ENCODE assay signal across 29 cellular contexts in the genomic region with DNA sequence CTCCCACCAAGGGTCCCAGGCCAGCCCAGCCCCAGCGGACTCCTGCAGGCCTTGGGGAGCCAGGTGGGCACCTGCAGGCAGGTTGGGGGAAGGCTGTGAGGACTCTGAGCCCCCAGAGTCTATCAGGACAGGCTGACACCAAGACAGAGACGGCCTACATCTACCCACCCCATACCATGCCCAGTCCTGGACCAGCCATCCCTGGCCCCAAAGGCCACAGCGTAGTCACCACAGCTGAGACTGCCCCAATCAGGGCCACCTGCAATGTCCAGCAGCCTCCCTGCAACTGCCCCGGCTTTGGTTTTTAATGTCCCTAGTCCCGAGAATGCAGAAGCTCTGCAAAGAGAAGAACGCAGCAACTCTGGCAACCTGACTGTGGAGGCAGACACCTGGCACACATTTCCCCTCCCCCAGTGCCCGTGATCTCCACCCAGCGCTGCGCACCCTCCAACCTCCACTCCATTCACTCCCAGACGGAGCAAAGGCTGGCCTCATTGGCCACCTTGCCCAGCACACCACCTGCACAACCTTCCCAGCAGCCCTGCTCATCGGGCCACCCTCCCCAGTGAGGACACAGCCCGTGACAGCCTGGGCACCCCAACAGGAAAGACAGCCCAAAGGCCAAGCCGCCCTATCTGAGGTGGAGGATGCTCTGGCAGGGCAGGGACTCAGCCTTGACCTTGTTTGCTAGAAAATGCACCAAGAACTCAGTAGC. TPM values are rescaled to one million over a fixed set of nuclear protein-coding genes. Genes with fewer than 3 reads are reported as not detected.
"Had no signal": no experiment of that assay in that cellular context is flagged by ENCODE, and none has a peak within 500 bp of the region (broad histone marks: within the 10 kb centered on the region; RNA-seq: fewer than 3 reads in every experiment).

No MANE protein-coding gene starts in this region.

- H3K9me3 Mint-ChIP-seq: activated B cell treated with CpG ODN at 0.5 μM for 24 hours; activated CD8-positive, alpha-beta T cell treated with anti-CD3 and anti-CD28 coated beads for 36 hours; activated naive CD4-positive, alpha-beta T cell treated with anti-CD3 and anti-CD28 coated beads, Interleukin-2, amount 50 U/mL, for 24 hours; activated naive CD8-positive, alpha-beta T cell treated with anti-CD3 and anti-CD28 coated beads, Interleukin-2, amount 50 U/mL, for 24 hours; activated T-cell treated with anti-CD3 and anti-CD28 coated beads, Interleukin-2, amount 50 U/mL, for 4 hours; activated T-helper 17 cell treated with anti-CD3 and anti-CD28 coated beads, Interleukin-2, amount 50 U/mL, for 72 hours; central memory CD8-positive, alpha-beta T cell; natural killer cell treated with Interleukin-12 subunit alpha and Interleukin-12 subunit beta and Interleukin-15 and Interleukin-18, amount 100 ng/mL, for 72 hours; T-cell; type B pancreatic cell had no signal

- H3K36me3 Mint-ChIP-seq: activated naive CD4-positive, alpha-beta T cell treated with anti-CD3 and anti-CD28 coated beads, Interleukin-2, amount 50 U/mL, for 24 hours; natural killer cell treated with Interleukin-12 subunit alpha and Interleukin-12 subunit beta and Interleukin-15 and Interleukin-18, amount 100 ng/mL, for 72 hours; T-cell; type B pancreatic cell had no signal

- H3K9me3 ChIP-seq: breast epithelium, esophagus squamous epithelium, mucosa of descending colon, ovary, prostate gland, thoracic aorta had no signal

- H3K4me3 Mint-ChIP-seq: activated B cell treated with CpG ODN at 0.5 μM for 24 hours; activated CD8-positive, alpha-beta T cell treated with anti-CD3 and anti-CD28 coated beads for 36 hours; activated naive CD4-positive, alpha-beta T cell treated with anti-CD3 and anti-CD28 coated beads, Interleukin-2, amount 50 U/mL, for 24 hours; activated naive CD8-positive, alpha-beta T cell treated with anti-CD3 and anti-CD28 coated beads, Interleukin-2, amount 50 U/mL, for 24 hours; activated T-cell treated with anti-CD3 and anti-CD28 coated beads, Interleukin-2, amount 50 U/mL, for 4 hours; activated T-helper 17 cell treated with anti-CD3 and anti-CD28 coated beads, Interleukin-2, amount 50 U/mL, for 72 hours; central memory CD8-positive, alpha-beta T cell; natural killer cell treated with Interleukin-12 subunit alpha and Interleukin-12 subunit beta and Interleukin-15 and Interleukin-18, amount 100 ng/mL, for 72 hours; T-cell; type B pancreatic cell had no signal

- H3K36me3 ChIP-seq: breast epithelium, esophagus squamous epithelium, ovary, prostate gland, thoracic aorta had no signal

- DNase-seq: activated B cell treated with CpG ODN at 0.5 μM for 24 hours; activated CD4-positive, alpha-beta T cell treated with anti-CD3 and anti-CD28 coated beads, Interleukin-2, amount 50 U/mL, for 1 hour; activated CD8-positive, alpha-beta T cell treated with anti-CD3 and anti-CD28 coated beads for 36 hours; activated gamma-delta T cell treated with Interleukin-2 at 50 U/mL for 16 hours; activated naive CD8-positive, alpha-beta T cell treated with anti-CD3 and anti-CD28 coated beads, Interleukin-2, amount 50 U/mL, for 24 hours; activated T-cell treated with anti-CD3 and anti-CD28 coated beads, Interleukin-2, amount 50 U/mL, for 4 hours; amygdala; dermis blood vessel endothelial cell; effector CD4-positive, alpha-beta T cell; esophagus squamous epithelium; foreskin melanocyte; retina; stimulated activated naive CD8-positive, alpha-beta T cell treated with anti-CD3 and anti-CD28 coated beads, Interleukin-15, Interleukin-2, amounts not matched to agents 100 U/mL and 50 U/mL, for 24 hours; T-cell had no signal

- H3K27ac ChIP-seq: breast epithelium, epithelial cell of prostate, esophagus squamous epithelium, hepatocyte, ovary, prostate gland, thoracic aorta had no signal

- H3K4me3 ChIP-seq: breast epithelium, esophagus squamous epithelium, hepatocyte, lung, mucosa of descending colon, ovary, prostate gland, thoracic aorta had no signal

- H3K4me1 Mint-ChIP-seq: activated B cell treated with CpG ODN at 0.5 μM for 24 hours; activated naive CD4-positive, alpha-beta T cell treated with anti-CD3 and anti-CD28 coated beads, Interleukin-2, amount 50 U/mL, for 24 hours; activated naive CD8-positive, alpha-beta T cell treated with anti-CD3 and anti-CD28 coated beads, Interleukin-2, amount 50 U/mL, for 24 hours; activated T-helper 17 cell treated with anti-CD3 and anti-CD28 coated beads, Interleukin-2, amount 50 U/mL, for 72 hours; central memory CD8-positive, alpha-beta T cell; T-cell had no signal

- H3K27ac Mint-ChIP-seq: activated B cell treated with CpG ODN at 0.5 μM for 24 hours; activated CD8-positive, alpha-beta T cell treated with anti-CD3 and anti-CD28 coated beads for 36 hours; activated naive CD4-positive, alpha-beta T cell treated with anti-CD3 and anti-CD28 coated beads, Interleukin-2, amount 50 U/mL, for 24 hours; activated naive CD8-positive, alpha-beta T cell treated with anti-CD3 and anti-CD28 coated beads, Interleukin-2, amount 50 U/mL, for 24 hours; activated T-helper 17 cell treated with anti-CD3 and anti-CD28 coated beads, Interleukin-2, amount 50 U/mL, for 72 hours; natural killer cell treated with Interleukin-12 subunit alpha and Interleukin-12 subunit beta and Interleukin-15 and Interleukin-18, amount 100 ng/mL, for 72 hours; T-cell; type B pancreatic cell had no signal

- H3K27me3 ChIP-seq: breast epithelium, hepatocyte, ovary had no signal

- H3K4me1 ChIP-seq: prostate gland had no signal

- H3K4me2 ChIP-seq: hepatocyte had no signal

- ATAC-seq: activated CD8-positive, alpha-beta T cell treated with anti-CD3 and anti-CD28 coated beads for 36 hours; activated naive CD8-positive, alpha-beta T cell treated with anti-CD3 and anti-CD28 coated beads, Interleukin-2, amount 50 U/mL, for 24 hours; activated T-cell treated with anti-CD3 and anti-CD28 coated beads, Interleukin-2, amount 50 U/mL, for 4 hours; activated T-helper 17 cell treated with anti-CD3 and anti-CD28 coated beads, Interleukin-2, amount 50 U/mL, for 72 hours; mucosa of descending colon; stimulated activated naive CD8-positive, alpha-beta T cell treated with anti-CD3 and anti-CD28 coated beads, Interleukin-15, Interleukin-2, amounts not matched to agents 100 U/mL and 50 U/mL, for 24 hours; T-cell had no signal

- H2AFZ ChIP-seq: hepatocyte had no signal

RNA-seq across cellular contexts. Expression of gene ADAMTS2, which starts 14.9 kb away (rescaled TPM):
- total RNA-seq: activated B cell treated with CpG ODN at 0.5 μM for 24 hours; activated CD8-positive, alpha-beta T cell treated with anti-CD3 and anti-CD28 coated beads for 36 hours; activated T-helper 17 cell treated with anti-CD3 and anti-CD28 coated beads, Interleukin-2, amount 50 U/mL, for 72 hours; natural killer cell treated with Interleukin-12 subunit alpha and Interleukin-12 subunit beta and Interleukin-15 and Interleukin-18, amount 100 ng/mL, for 72 hours; T-helper 2 cell treated with Interferon-gamma antibody and Interleukin-4, amounts not matched to agents 100 ng/mL and 5 ng/mL, for 36 hours had no signal
- polyA plus RNA-seq: keratinocyte had no signal
